In the genomic region with DNA sequence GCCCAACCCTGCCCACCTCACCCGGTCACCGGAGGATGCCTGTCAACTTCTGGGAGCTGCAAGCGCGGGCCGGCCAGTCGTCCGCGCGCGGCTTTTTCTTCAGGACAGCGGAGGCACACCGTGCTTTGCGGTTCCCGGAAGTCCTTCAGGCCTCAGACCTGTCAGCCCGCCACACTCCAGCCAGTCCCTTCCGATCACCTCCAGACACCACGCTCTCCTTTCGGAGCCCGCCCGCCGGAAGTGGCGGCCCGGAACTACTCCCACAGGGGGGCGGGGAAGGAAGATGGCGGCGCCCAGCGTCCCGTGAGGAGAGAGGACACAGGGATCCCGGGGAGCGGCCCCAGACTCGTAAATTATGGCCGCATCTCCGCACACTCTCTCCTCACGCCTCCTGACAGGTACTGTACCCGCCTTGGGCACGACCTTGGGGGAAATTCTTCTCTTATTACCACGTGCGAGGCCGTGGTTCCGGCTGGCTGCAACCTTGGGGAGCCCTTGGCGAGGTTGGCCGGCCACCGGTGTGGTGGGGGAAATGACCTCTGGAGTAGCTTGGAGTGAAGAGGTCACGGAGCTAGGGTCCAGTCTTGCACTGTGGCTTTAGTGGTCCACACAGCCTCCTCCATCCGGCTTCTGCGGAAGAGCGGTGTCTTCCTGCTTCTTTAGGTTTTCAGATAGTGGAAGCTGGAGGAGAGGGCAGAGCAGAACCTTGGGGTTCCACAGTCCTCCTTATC, we compare ENCODE assay signal across 8 cellular contexts. TPM values are rescaled to one million over a fixed set of nuclear protein-coding genes. Genes with fewer than 3 reads are reported as not detected.
A peak's percentile ranks its signal among the peaks of the same experiment; 100 is the strongest.
DNase-seq lines count a peak whose midpoint lies in the region; ATAC-seq and TF ChIP-seq lines count a peak whose summit lies in the region.

Gene COX10 (plus strand): TSS at position 254 of the 731 bp plus-strand sequence. CDS start 102 bp downstream, at position 356.

- H3K27ac ChIP-seq in C4-2B (peak within 1 kb of the TSS; percentile 95), duodenal mucosa (ENCODE audit: low read depth, low read length) (peak within 1 kb of the TSS; percentile 66), right lobe of liver (peak within 1 kb of the TSS; percentile 74 to 82 (median 80))

- TF ChIP-seq POLR2A in right lobe of liver (IDR thresholded peaks at IDR 0.05), result peak; percentile 90

- H3K9me3 ChIP-seq in duodenal mucosa (ENCODE audit: control insufficient read depth in 1 of 2, low read length in 2 of 2) (no peaks in the 10 kb centered on the region), right lobe of liver (no peaks in the 10 kb centered on the region)

- intact Hi-C loops in right lobe of liver (cut with DNase I), result no loop called here

- TF ChIP-seq CTCF in C4-2B (conservative IDR thresholded peaks at IDR 0.05) (no peak), right lobe of liver (IDR thresholded peaks at IDR 0.05) (no peak)

- peaks cover 3 to 10% of the 10 kb centered on the region in 2 donors for H3K36me3 ChIP-seq in duodenal mucosa (ENCODE audit: control insufficient read depth in 1 of 2, insufficient read depth in 2 of 2, low read length in 2 of 2)
- peaks cover 0 to 3% (median 0%) of the 10 kb centered on the region in 4 donors for H3K36me3 ChIP-seq in right lobe of liver

- H3K27me3 ChIP-seq in duodenal mucosa (ENCODE audit: control insufficient read depth in 1 of 2, insufficient read depth in 2 of 2, low read length in 2 of 2) (no peaks in the 10 kb centered on the region), right lobe of liver (no peaks in the 10 kb centered on the region)

- 0% methylated on average over 27 of the region's 47 CpGs for WGBS in right lobe of liver (ENCODE audit: insufficient coverage, low coverage, low lambda C conversion rate, missing lambda C conversion rate)

- peaks cover 22 to 26% of the 10 kb centered on the region in 2 donors for H3K4me1 ChIP-seq in duodenal mucosa (ENCODE audit: control insufficient read depth in 1 of 2, insufficient read depth in 2 of 2, low read length in 2 of 2)
- peaks cover 0 to 21% (median 7%) of the 10 kb centered on the region in 4 donors for H3K4me1 ChIP-seq in right lobe of liver

- peak within 1 kb of the TSS; percentile 99 for H3K4me3 ChIP-seq in duodenal mucosa (ENCODE audit: low read depth in 1 of 2, low read length in 2 of 2)
- H3K4me3 ChIP-seq in right lobe of liver, result peak within 1 kb of the TSS; percentile 96 to 100 (median 99)

- DNase-seq in NCI-H748 (lab: John Stamatoyannopoulos, UW; ENCODE audit: unreplicated experiment) (peak; percentile 95), right lobe of liver (peak; percentile 93 to 94 (median 93))
- DNase-seq in activated CD4-positive, alpha-beta T cell treated with anti-CD3 and anti-CD28 coated beads, Interleukin-2, amount 50 U/mL, for 48 hours, result peak; percentile 87 to 89
- peak; percentile 82 to 85 for DNase-seq in stimulated activated CD4-positive, alpha-beta T cell treated with anti-CD3 and anti-CD28 coated beads, Interleukin-4, amount 100 ng/mL, for 4 hours

- ATAC-seq in GM19351 (IDR thresholded peaks at IDR 0.05; ENCODE audit: unreplicated experiment) (peak; percentile 99), HG03520 (IDR thresholded peaks at IDR 0.05; ENCODE audit: unreplicated experiment) (peak; percentile 99), right lobe of liver (peak; percentile 99 to 100 (median 100))

- peak within 1 kb of the TSS; percentile 95 to 98 for H3K9ac ChIP-seq in duodenal mucosa (ENCODE audit: low read depth in 1 of 2, low read length in 2 of 2)

RNA-seq across cellular contexts. Expression of gene COX10, which starts in this region (rescaled TPM):
- total RNA-seq in right lobe of liver, result 10 to 100 TPM in 2 of 6 experiments, 1 to 10 TPM in 4; 6.8 to 23.0 (median 9.0) TPM

Comparison
In these comparisons a context has a peak if more than half of its experiments do, and no peak if none do; other contexts are left out.
1. Peak in every context shown above with its lines: DNase-seq, ATAC-seq, H3K4me3 ChIP-seq and H3K27ac ChIP-seq.